In genomic region chrY:2907311-2907870, GRCh38 we compare ENCODE assay signal across 22 cellular contexts. TPM values are rescaled to one million over a fixed set of nuclear protein-coding genes. Genes with fewer than 3 reads are reported as not detected.
"Had no signal": no experiment of that assay in that cellular context is flagged by ENCODE, and none has a peak within 500 bp of the region (broad histone marks: within the 10 kb centered on the region; RNA-seq: fewer than 3 reads in every experiment).

No MANE protein-coding gene starts in this region.

- DNase-seq: activated CD4-positive, alpha-beta T cell treated with anti-CD3 and anti-CD28 coated beads for 1 hour; activated CD8-positive, alpha-beta memory T cell treated with anti-CD3 and anti-CD28 coated beads for 24 hours; activated CD8-positive, alpha-beta memory T cell treated with anti-CD3 and anti-CD28 coated beads, Interleukin-2, amount 50 U/mL, for 48 hours; activated effector memory CD4-positive, alpha-beta T cell treated with Interleukin-2 at 50 U/mL for 16 hours; activated naive CD4-positive, alpha-beta T cell treated with anti-CD3 and anti-CD28 coated beads, Interleukin-2, amount 10 ng/mL, durations not matched to agents 7 days and 5 days; activated naive CD8-positive, alpha-beta T cell treated with anti-CD3 and anti-CD28 coated beads, Interleukin-2, amount 50 U/mL, for 24 hours; activated T-cell treated with anti-CD3 and anti-CD28 coated beads, Interleukin-2, amount 50 U/mL, for 48 hours; aorta; brain microvascular endothelial cell; erythroblast; natural killer cell; pancreas; right lobe of liver; stimulated activated CD4-positive, alpha-beta T cell treated with anti-CD3 and anti-CD28 coated beads, Interleukin-4, amount 100 ng/mL, for 24 hours; stomach; WERI-Rb-1 had no signal

- H3K4me3 ChIP-seq: coronary artery, pancreas, right lobe of liver, smooth muscle cell, stomach, vagina had no signal

- ATAC-seq: activated naive CD8-positive, alpha-beta T cell treated with anti-CD3 and anti-CD28 coated beads, Interleukin-2, amount 50 U/mL, for 24 hours; natural killer cell; pancreas; right lobe of liver; stimulated activated effector memory CD8-positive, alpha-beta T cell treated with anti-CD3 and anti-CD28 coated beads, Interleukin-12 subunit alpha, Interleukin-12 subunit beta, amount 100 ng/mL, for 72 hours had no signal

RNA-seq across cellular contexts. Expression of gene ZFY, which starts 27.8 kb away (rescaled TPM):
- total RNA-seq: aorta, glomerular endothelial cell, mesenteric fat pad, smooth muscle cell, vagina had no signal
- polyA plus RNA-seq: smooth muscle cell had no signal
